In genomic region chr14:104751539-104752337, GRCh38 we compare ENCODE assay signal across 8 cellular contexts. TPM values are rescaled to one million over a fixed set of nuclear protein-coding genes. Genes with fewer than 3 reads are reported as not detected.
A peak's percentile ranks its signal among the peaks of the same experiment; 100 is the strongest.
DNase-seq lines count a peak whose midpoint lies in the region; ATAC-seq lines count a peak whose summit lies in the region.

No MANE protein-coding gene starts in this region.

- peaks cover 17 to 44% (median 40%) of the 10 kb centered on the region in 4 donors for H3K4me1 Mint-ChIP-seq in naive thymus-derived CD8-positive, alpha-beta T cell

- H3K9me3 Mint-ChIP-seq in naive thymus-derived CD8-positive, alpha-beta T cell: no peaks in the 10 kb centered on the region

- H3K27me3 ChIP-seq in BLaER1: no peaks in the 10 kb centered on the region
- H3K27me3 ChIP-seq in MG63: no peaks in the 10 kb centered on the region

- peak overlapping the region; percentile 82 to 96 (median 90) for H3K4me3 Mint-ChIP-seq in naive thymus-derived CD8-positive, alpha-beta T cell

- H3K4me3 ChIP-seq in BLaER1 (peak overlapping the region; percentile 91), MG63 (peak overlapping the region; percentile 76)

- H3K27ac ChIP-seq in BLaER1 (peak overlapping the region; percentile 94), caudate nucleus (ENCODE audit: low read depth, low read length) (peak overlapping the region; percentile 63)

- H3K27ac Mint-ChIP-seq in naive thymus-derived CD8-positive, alpha-beta T cell: peak overlapping the region in 8 of 10 donors; percentile 93 to 96 (median 95)

- H3K4me2 ChIP-seq in BLaER1: peak overlapping the region; percentile 93

- H3K36me3 Mint-ChIP-seq in naive thymus-derived CD8-positive, alpha-beta T cell: peaks cover 0 to 5% (median 0%) of the 10 kb centered on the region in 3 donors

- peaks cover 58% of the 10 kb centered on the region for H3K4me1 ChIP-seq in BLaER1

- peaks cover 25% of the 10 kb centered on the region for H3K36me3 ChIP-seq in BLaER1
- H3K36me3 ChIP-seq in MG63: peaks cover 10% of the 10 kb centered on the region

- DNase-seq in MG63: no peak
- no peak for DNase-seq in caudate nucleus (lab: John Stamatoyannopoulos, UW)
- DNase-seq in naive thymus-derived CD8-positive, alpha-beta T cell: peak in 2 of 10 donors; percentile 14 to 63
- no peak for DNase-seq in HUDEP-2 (lab: John Stamatoyannopoulos, UW; ENCODE audit: unreplicated experiment in 76 of 76)
- DNase-seq in occipital lobe (lab: John Stamatoyannopoulos, UW): no peak

- H3K9ac ChIP-seq in BLaER1: peak overlapping the region; percentile 88

- no peaks in the 10 kb centered on the region for H3K27me3 Mint-ChIP-seq in naive thymus-derived CD8-positive, alpha-beta T cell

- H4K20me1 ChIP-seq in BLaER1: peaks cover 37% of the 10 kb centered on the region

- H3K9me3 ChIP-seq in BLaER1: peaks cover 21% of the 10 kb centered on the region; the same call in 1 of the 2 replicates
- no peaks in the 10 kb centered on the region for H3K9me3 ChIP-seq in MG63

- POLR2A ChIA-PET in naive thymus-derived CD8-positive, alpha-beta T cell (lab: Charles Lee): interaction anchor here (0.6 to 2.5 kb wide), 15 partner anchors 20 to 738 kb away, joined by 3 to 18 read pairs (median 5); partner anchors contain the start of genes CDCA4, CLBA1, GPR132 and INF2

- no peak for ATAC-seq in naive thymus-derived CD8-positive, alpha-beta T cell
- ATAC-seq in HG02759 (IDR thresholded peaks at IDR 0.05; ENCODE audit: unreplicated experiment) (no peak), HG02885 (IDR thresholded peaks at IDR 0.05; ENCODE audit: poor library complexity, unreplicated experiment) (no peak)

RNA-seq across cellular contexts. Expression of gene SIVA1, which starts 1.2 kb away (rescaled TPM):
- total RNA-seq in MG63 (2014; rRNA removed; shearing (Covaris generic); ENCODE audit: low replicate concordance): 166 and 169 TPM in 2 replicates
- 10 to 100 TPM; 75.4 to 82.5 TPM for total RNA-seq in naive thymus-derived CD8-positive, alpha-beta T cell
- 100 to 1,000 TPM; 248 to 297 (median 283) TPM for polyA plus RNA-seq in naive thymus-derived CD8-positive, alpha-beta T cell
- total RNA-seq in occipital lobe: 21.2 TPM

RNA-seq across cellular contexts. Expression of gene ADSS1, which starts 27.7 kb away (rescaled TPM):
- total RNA-seq in MG63 (2014; rRNA removed; shearing (Covaris generic); ENCODE audit: low replicate concordance): 4.0 and 4.2 TPM in 2 replicates
- total RNA-seq in naive thymus-derived CD8-positive, alpha-beta T cell: 1 to 10 TPM; 5.1 to 5.5 TPM
- polyA plus RNA-seq in naive thymus-derived CD8-positive, alpha-beta T cell: 1 to 10 TPM in 2 of 3 donors, under 1 TPM in 1; 0.61 to 3.1 (median 1.4) TPM
- total RNA-seq in occipital lobe: 4.8 TPM

RNA-seq across cellular contexts. Expression of gene AKT1, which starts 43.8 kb away (rescaled TPM):
- total RNA-seq in MG63 (2014; rRNA removed; shearing (Covaris generic); ENCODE audit: low replicate concordance): 118 and 140 TPM in 2 replicates
- 10 to 100 TPM; 88.9 to 95.7 TPM for total RNA-seq in naive thymus-derived CD8-positive, alpha-beta T cell
- 10 to 100 TPM in 2 of 3 donors, 1 to 10 TPM in 1; 8.9 to 33.4 (median 23.1) TPM for polyA plus RNA-seq in naive thymus-derived CD8-positive, alpha-beta T cell
- total RNA-seq in occipital lobe: 102 TPM

RNA-seq across cellular contexts. Expression of gene ZBTB42, which starts 49.2 kb away (rescaled TPM):
- 2.5 and 3.9 TPM in 2 replicates for total RNA-seq in MG63 (2014; rRNA removed; shearing (Covaris generic); ENCODE audit: low replicate concordance)
- total RNA-seq in naive thymus-derived CD8-positive, alpha-beta T cell: 1 to 10 TPM; 8.6 to 9.6 TPM
- polyA plus RNA-seq in naive thymus-derived CD8-positive, alpha-beta T cell: 1 to 10 TPM; 1.0 to 1.8 (median 1.6) TPM
- total RNA-seq in occipital lobe: 0.94 TPM
